ENCODE assay signal across 7 cellular contexts in genomic region chr6:142233945-142234682, GRCh38.
"Had no signal": no experiment of that assay in that cellular context is flagged by ENCODE, and none has a peak within 500 bp of the region (broad histone marks: within the 10 kb centered on the region; RNA-seq: fewer than 3 reads in every experiment).

No MANE protein-coding gene starts in this region.

- DNase-seq: H9, HCEC 1CT, KBM-7 had no signal

- H2AFZ ChIP-seq: GM23338 had no signal

- FAIRE-seq: H1, H54, HTR-8/SVneo had no signal

- H3K4me3 Mint-ChIP-seq: GM23338, H9 had no signal

- ATAC-seq: GM23338 had no signal

- H3K4me2 ChIP-seq: GM23338 had no signal

- H3K27ac Mint-ChIP-seq: GM23338, H9 had no signal

- H3K4me3 ChIP-seq: GM23338 had no signal
